Comparison of ENCODE assay signal across 18 cellular contexts in genomic region chr1:245587435-245588105, GRCh38.
"Had no signal": no experiment of that assay in that cellular context is flagged by ENCODE, and none has a peak within 500 bp of the region (broad histone marks: within the 10 kb centered on the region; RNA-seq: fewer than 3 reads in every experiment).

No MANE protein-coding gene starts in this region.

- H3K4me3 Mint-ChIP-seq: activated T-cell treated with anti-CD3 and anti-CD28 coated beads, Interleukin-2, amount 50 U/mL, for 72 hours; dendritic cell treated with granulocyte-macrophage colony-stimulating factor and Interleukin-4, amounts not matched to agents 40 ng/mL and 50 ng/mL, for 4 days; stimulated activated memory B cell treated with anti-CD40 and anti-IgM and Interleukin-4, amounts not matched to agents 10 μg/mL and 1 μg/mL and 100 μg/mL, for 72 hours had no signal

- DNase-seq: activated CD4-positive, alpha-beta T cell treated with anti-CD3 and anti-CD28 coated beads, Interleukin-2, amount 50 U/mL, for 4 hours; activated effector memory CD4-positive, alpha-beta T cell treated with anti-CD3 and anti-CD28 coated beads, Interleukin-2, amount 50 U/mL, for 16 hours; activated naive CD4-positive, alpha-beta T cell treated with anti-CD3 and anti-CD28 coated beads, Interleukin-2, amount 50 U/mL, for 16 hours; activated T-cell treated with anti-CD3 and anti-CD28 coated beads, Interleukin-2, amount 50 U/mL, for 72 hours; effector CD8-positive, alpha-beta T cell; foreskin keratinocyte; left ventricle myocardium inferior; mammary epithelial cell; pancreas; stimulated activated CD4-positive, alpha-beta T cell treated with anti-CD3 and anti-CD28 coated beads, Interleukin-4, amount 100 ng/mL, for 24 hours; T-helper 2 cell; WERI-Rb-1 had no signal

- H3K27me3 ChIP-seq: ascending aorta, breast epithelium, esophagus muscularis mucosa, foreskin keratinocyte, pancreas had no signal

- ATAC-seq: activated T-cell treated with anti-CD3 and anti-CD28 coated beads, Interleukin-2, amount 50 U/mL, for 72 hours; foreskin keratinocyte; pancreas; sciatic nerve; stimulated activated memory B cell treated with anti-CD40 and anti-IgM and Interleukin-4, amounts not matched to agents 10 μg/mL and 1 μg/mL and 100 μg/mL, for 72 hours had no signal

- H3K9me3 Mint-ChIP-seq: activated T-cell treated with anti-CD3 and anti-CD28 coated beads, Interleukin-2, amount 50 U/mL, for 72 hours; dendritic cell treated with granulocyte-macrophage colony-stimulating factor and Interleukin-4, amounts not matched to agents 40 ng/mL and 50 ng/mL, for 4 days; stimulated activated memory B cell treated with anti-CD40 and anti-IgM and Interleukin-4, amounts not matched to agents 10 μg/mL and 1 μg/mL and 100 μg/mL, for 72 hours had no signal

- H3K4me3 ChIP-seq: ascending aorta, breast epithelium, esophagus muscularis mucosa, left ventricle myocardium inferior, pancreas had no signal

- H3K36me3 Mint-ChIP-seq: stimulated activated memory B cell treated with anti-CD40 and anti-IgM and Interleukin-4, amounts not matched to agents 10 μg/mL and 1 μg/mL and 100 μg/mL, for 72 hours had no signal

- H3K9me3 ChIP-seq: ascending aorta, breast epithelium, esophagus muscularis mucosa, left ventricle myocardium inferior, pancreas had no signal

- H3K27ac Mint-ChIP-seq: activated T-cell treated with anti-CD3 and anti-CD28 coated beads, Interleukin-2, amount 50 U/mL, for 72 hours; dendritic cell treated with granulocyte-macrophage colony-stimulating factor and Interleukin-4, amounts not matched to agents 40 ng/mL and 50 ng/mL, for 4 days; stimulated activated memory B cell treated with anti-CD40 and anti-IgM and Interleukin-4, amounts not matched to agents 10 μg/mL and 1 μg/mL and 100 μg/mL, for 72 hours had no signal

- H3K4me1 Mint-ChIP-seq: stimulated activated memory B cell treated with anti-CD40 and anti-IgM and Interleukin-4, amounts not matched to agents 10 μg/mL and 1 μg/mL and 100 μg/mL, for 72 hours had no signal

- H3K36me3 ChIP-seq: ascending aorta, breast epithelium, esophagus muscularis mucosa, left ventricle myocardium inferior, pancreas, WERI-Rb-1 had no signal

- H3K4me1 ChIP-seq: ascending aorta, breast epithelium, foreskin keratinocyte, left ventricle myocardium inferior, pancreas had no signal

- H3K27ac ChIP-seq: ascending aorta, breast epithelium, esophagus muscularis mucosa, foreskin keratinocyte, left ventricle myocardium inferior, pancreas, WERI-Rb-1 had no signal
